8 cellular contexts compared by ENCODE assay signal in the genomic region with DNA sequence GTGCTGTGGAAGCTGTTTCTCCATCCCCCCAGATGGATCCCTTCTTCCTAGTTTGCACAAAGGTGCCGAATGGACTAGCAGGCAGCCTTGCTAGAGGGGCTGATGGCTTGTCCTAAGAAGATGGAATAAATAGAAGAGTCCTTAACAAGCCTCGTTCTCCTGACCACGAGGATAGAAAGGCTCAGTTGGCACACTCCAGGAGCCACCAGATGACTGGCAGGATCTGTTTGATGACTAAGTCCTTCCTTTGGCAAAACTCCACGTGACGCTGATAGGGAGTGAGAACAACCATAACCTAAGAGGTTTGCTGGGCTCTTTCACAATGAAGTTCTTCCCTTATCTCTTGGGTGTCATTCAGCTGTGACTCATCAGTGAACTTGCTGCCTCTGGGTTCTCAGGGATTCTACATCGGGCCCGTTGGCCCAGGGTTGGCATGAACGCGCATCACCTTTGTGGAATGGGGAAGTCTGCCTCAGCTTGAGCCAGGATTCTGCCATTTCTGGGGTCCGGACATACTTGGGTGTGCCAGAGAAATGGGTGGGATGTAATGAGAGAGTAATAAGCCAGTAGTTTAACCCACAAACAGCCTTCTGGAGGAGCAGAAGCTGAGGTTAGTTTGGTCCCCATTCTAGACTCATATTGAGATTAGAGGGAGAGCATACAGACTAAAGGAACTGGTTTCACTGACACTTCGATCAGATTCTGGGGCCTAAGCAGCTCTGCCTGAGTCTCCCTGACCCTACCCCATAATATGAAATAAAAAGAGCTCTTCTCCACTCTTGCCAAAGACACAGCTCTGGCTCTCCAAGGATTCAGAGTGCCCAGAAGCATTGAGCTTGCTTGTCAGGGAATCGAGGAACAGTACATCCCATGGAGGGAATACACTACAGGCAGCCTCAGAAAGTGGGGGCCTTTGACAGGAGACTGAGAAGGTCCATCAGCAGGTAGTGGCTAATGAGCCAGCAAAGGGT. TPM values are rescaled to one million over a fixed set of nuclear protein-coding genes. Genes with fewer than 3 reads are reported as not detected.
DNase-seq lines count a peak whose midpoint lies in the region; ATAC-seq and TF ChIP-seq lines count a peak whose summit lies in the region.

No MANE protein-coding gene starts in this region.

- ATAC-seq in HG03521 (IDR thresholded peaks at IDR 0.05; ENCODE audit: unreplicated experiment) = no peak
- no peak for ATAC-seq in HG03457 (IDR thresholded peaks at IDR 0.05; ENCODE audit: unreplicated experiment)
- ATAC-seq in HG02571 (IDR thresholded peaks at IDR 0.05; ENCODE audit: unreplicated experiment) = no peak

- TF ChIP-seq CTCF in LNCaP clone FGC (IDR thresholded peaks at IDR 0.05; ENCODE audit: control insufficient read depth, extremely low read depth, insufficient read depth) = no peak

- no peak overlapping the region for H3K4me3 ChIP-seq in LNCaP clone FGC (ENCODE audit: low read depth, low read length)

- DNase-seq in Ammon's horn (ENCODE audit: low spot score) = peak; percentile 63
- peak; percentile 91 for DNase-seq in LNCaP clone FGC (ENCODE audit: low read depth)
- DNase-seq in dermis blood vessel endothelial cell = peak; percentile 96
- DNase-seq in myocyte (ENCODE audit: low read depth) = peak; percentile 95
- no peak for DNase-seq in GM19238 (ENCODE audit: insufficient read length, low spot score)

RNA-seq across cellular contexts. Expression of gene MELTF, which starts 2.0 kb away (rescaled TPM):
- total RNA-seq in dermis blood vessel endothelial cell (1.8 and 2.0 TPM in 2 replicates), myocyte (3.1 and 3.7 TPM in 2 replicates)
- 1.9 TPM for polyA plus RNA-seq in myocyte (2012)
